ENCODE assay signal across 9 cellular contexts in the genomic region with DNA sequence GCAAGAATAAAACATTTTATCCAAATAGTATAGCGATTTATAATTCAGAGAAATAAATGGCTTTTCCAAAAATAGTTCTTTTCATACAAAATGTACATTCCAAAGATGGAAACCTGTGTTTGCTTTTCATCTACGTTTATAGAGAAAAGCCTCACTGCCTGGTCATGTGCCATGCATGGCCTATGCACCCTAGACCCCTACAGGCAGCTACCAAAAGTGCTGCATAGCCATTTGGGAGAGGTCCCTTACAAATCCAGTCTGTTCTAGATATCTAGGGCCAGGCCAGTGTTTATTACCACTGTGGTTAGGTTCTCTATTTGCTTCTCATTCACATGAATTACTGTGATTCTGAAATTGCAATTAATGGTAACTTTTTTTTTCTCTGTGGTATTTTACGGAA. TPM values are rescaled to one million over a fixed set of nuclear protein-coding genes. Genes with fewer than 3 reads are reported as not detected.
DNase-seq lines count a peak whose midpoint lies in the region; ATAC-seq, FAIRE-seq and TF ChIP-seq lines count a peak whose summit lies in the region.
"Had no signal": no experiment of that assay in that cellular context is flagged by ENCODE, and none has a peak within 500 bp of the region (broad histone marks: within the 10 kb centered on the region; RNA-seq: fewer than 3 reads in every experiment).

No MANE protein-coding gene starts in this region.

- H3K79me2 ChIP-seq in PC-3 (ENCODE audit: low read length) = no peaks in the 10 kb centered on the region

- no peaks in the 10 kb centered on the region for H3K9me2 ChIP-seq in PC-3 (replicated peaks; ENCODE audit: low read length)

- no peak for TF ChIP-seq POLR2A in GM12892 (IDR thresholded peaks at IDR 0.05; ENCODE audit: low read depth, low read length)

- no peak overlapping the region for H3K4me3 ChIP-seq in HFF-Myc (replicated peaks; ENCODE audit: low read depth, low read length)
- no peak overlapping the region for H3K4me3 ChIP-seq in PC-3 (ENCODE audit: low read length)

- H2AFZ ChIP-seq in PC-3 (ENCODE audit: low read length) = no peak overlapping the region

- DNase-seq in GM12892 (ENCODE audit: insufficient read length) (no peak), HFF-Myc (ENCODE audit: extremely low read depth, low read depth) (no peak), PC-3 (no peak), iPS-NIHi7 (ENCODE audit: extremely low spot score) (peak; percentile 57), NOMO-1 treated with dmso at 0.1 percent for 144 hours (lab: John Stamatoyannopoulos, UW; ENCODE audit: unreplicated experiment) (no peak)
- DNase-seq: activated effector memory CD4-positive, alpha-beta T cell treated with Interleukin-2 at 50 U/mL for 16 hours had no signal

- peak; percentile 21 for FAIRE-seq in GM12892 (lab: Jason Lieb, UNC)

- no peak overlapping the region for H3K27ac ChIP-seq in PC-3 (ENCODE audit: low read length)
- H3K27ac ChIP-seq: neutrophil had no signal

- POLR2A ChIA-PET in PC-3 (lab: Charles Lee; ENCODE audit: unreplicated experiment) = no interaction called here

- intact Hi-C loops in PC-3 (cut with micrococcal nuclease) = no loop called here

- TF ChIP-seq CTCF in HFF-Myc (IDR thresholded peaks at IDR 0.05; ENCODE audit: low read depth, low read length, missing control alignments) = peak; percentile 32
- TF ChIP-seq CTCF in PC-3 (conservative IDR thresholded peaks at IDR 0.05; ENCODE audit: low read depth, low read length) = 0 out of 2 replicates have a peak, but pooled peaks have one; percentile 15

- no peak overlapping the region for H3K4me2 ChIP-seq in PC-3 (ENCODE audit: low read length)

- no peaks in the 10 kb centered on the region for H3K27me3 ChIP-seq in PC-3 (ENCODE audit: low read length)
- H3K27me3 ChIP-seq: neutrophil had no signal

- peaks cover 4% of the 10 kb centered on the region; the same call in 1 of the 2 replicates for H3K36me3 ChIP-seq in PC-3 (ENCODE audit: low read depth, low read length)

- 0 out of 2 replicates have a peak, but pooled peaks have one; percentile 24 for ATAC-seq in PC-3
- no peak for ATAC-seq in GM19328 (IDR thresholded peaks at IDR 0.05; ENCODE audit: unreplicated experiment)
- no peak for ATAC-seq in GM21576 (IDR thresholded peaks at IDR 0.05; ENCODE audit: unreplicated experiment)

- no peaks in the 10 kb centered on the region for H3K9me3 ChIP-seq in PC-3 (ENCODE audit: low read length)
- H3K9me3 ChIP-seq: neutrophil had no signal

- H3K4me1 ChIP-seq in PC-3 (ENCODE audit: insufficient read depth, low read length) = peaks cover 9% of the 10 kb centered on the region

- no TSS peak for BruUV-seq in PC-3 (replicated peaks; lab: Mats Ljungman, UMichigan)

- H3K9ac ChIP-seq in PC-3 (ENCODE audit: low read length) = no peak overlapping the region

- no peaks in the 10 kb centered on the region for H3F3A ChIP-seq in PC-3 (ENCODE audit: low read length, unreplicated experiment)

- no peaks in the 10 kb centered on the region for H4K20me1 ChIP-seq in PC-3 (ENCODE audit: low read length)

- CTCF ChIA-PET in PC-3 (lab: Charles Lee) = no interaction called here

RNA-seq across cellular contexts. Expression of a gene that starts 17.2 kb away (rescaled TPM):
- polyA plus RNA-seq in GM12892 (2012; ENCODE audit: missing spikeins) = 416 TPM
- total RNA-seq in PC-3 (2014; rRNA removed) = 111 and 139 TPM in 2 replicates

RNA-seq across cellular contexts. Expression of a gene that starts 53.8 kb away (rescaled TPM):
- 43.5 TPM for polyA plus RNA-seq in GM12892 (2012; ENCODE audit: missing spikeins)
- 33.2 and 38.8 TPM in 2 replicates for total RNA-seq in PC-3 (2014; rRNA removed)
